17 cellular contexts compared by ENCODE assay signal in genomic region chr3:51796859-51797258, GRCh38. TPM values are rescaled to one million over a fixed set of nuclear protein-coding genes. Genes with fewer than 3 reads are reported as not detected.
DNase-seq lines count a peak whose midpoint lies in the region; ATAC-seq and TF ChIP-seq lines count a peak whose summit lies in the region.
"Had no signal": no experiment of that assay in that cellular context is flagged by ENCODE, and none has a peak within 500 bp of the region (broad histone marks: within the 10 kb centered on the region; RNA-seq: fewer than 3 reads in every experiment).

No MANE protein-coding gene starts in this region.

- H3K9me3 ChIP-seq in BLaER1 (no peaks in the 10 kb centered on the region), T-helper 17 cell (ENCODE audit: control insufficient read depth, low read length, poor library complexity, severe bottlenecking) (no peaks in the 10 kb centered on the region)
- H3K9me3 ChIP-seq: esophagus muscularis mucosa, HAP-1 had no signal

- peak overlapping the region; percentile 58 for H3K4me2 ChIP-seq in BLaER1

- no peak for TF ChIP-seq POLR2A in GM18505 (IDR thresholded peaks at IDR 0.05; ENCODE audit: borderline replicate concordance, extremely low read depth, insufficient read depth, insufficient read length)

- DNase-seq in A172 (ENCODE audit: low spot score) = peak; percentile 12
- DNase-seq in T-helper 17 cell = no peak
- peak; percentile 55 for DNase-seq in epithelial cell of esophagus (ENCODE audit: low read depth)
- no peak for DNase-seq in activated CD4-positive, CD25-positive, alpha-beta regulatory T cell treated with anti-CD3 and anti-CD28 coated beads, Interleukin-2, amount 50 U/mL, for 72 hours
- DNase-seq: NCI-H1092 treated with DMSO at 0.1 percent for 48 hours, NCI-H2081 treated with DMSO at 0.1 percent for 48 hours, NCI-H524, right cardiac atrium, SHP77 had no signal

- TF ChIP-seq CTCF in epithelial cell of esophagus (IDR thresholded peaks at IDR 0.05; ENCODE audit: insufficient read depth, low read depth, low read length, missing control alignments) = no peak

- H3K4me1 ChIP-seq in BLaER1 = peaks cover 38% of the 10 kb centered on the region

- peak overlapping the region; percentile 44 for H3K27ac Mint-ChIP-seq in T-helper 17 cell

- peak overlapping the region; percentile 7 for H3K4me3 Mint-ChIP-seq in T-helper 17 cell
- H3K4me3 Mint-ChIP-seq: central memory CD8-positive, alpha-beta T cell had no signal

- H3K4me1 Mint-ChIP-seq in T-helper 17 cell = peaks cover 18% of the 10 kb centered on the region
- H3K4me1 Mint-ChIP-seq: central memory CD8-positive, alpha-beta T cell had no signal

- peaks cover 2% of the 10 kb centered on the region for H3K36me3 Mint-ChIP-seq in T-helper 17 cell (ENCODE audit: low read depth)

- H3K27me3 Mint-ChIP-seq in T-helper 17 cell = peaks cover 16% of the 10 kb centered on the region

- ATAC-seq in T-helper 17 cell (no peak), HG02763 (IDR thresholded peaks at IDR 0.05; ENCODE audit: unreplicated experiment) (no peak), GM18505 (IDR thresholded peaks at IDR 0.05; ENCODE audit: unreplicated experiment) (no peak)
- ATAC-seq: right cardiac atrium had no signal

- no peaks in the 10 kb centered on the region for H3K27me3 ChIP-seq in BLaER1

- H3K4me3 ChIP-seq in BLaER1 (no peak overlapping the region), epithelial cell of esophagus (ENCODE audit: low read length) (no peak overlapping the region)
- H3K4me3 ChIP-seq: esophagus muscularis mucosa, HAP-1 had no signal

- H3K36me3 ChIP-seq in BLaER1 = no peaks in the 10 kb centered on the region
- H3K36me3 ChIP-seq: esophagus muscularis mucosa, HAP-1 had no signal

- H4K20me1 ChIP-seq in BLaER1 = no peaks in the 10 kb centered on the region

- H3K9ac ChIP-seq in BLaER1 = no peak overlapping the region

- H3K27ac ChIP-seq in BLaER1 = no peak overlapping the region
- H3K27ac ChIP-seq: esophagus muscularis mucosa had no signal

RNA-seq across cellular contexts. Expression of gene IQCF6, which starts 17.8 kb away (rescaled TPM):
- not detected in 2 replicates for total RNA-seq in A172 (2014; rRNA removed; shearing (Covaris generic))
- not detected for total RNA-seq in T-helper 17 cell
- total RNA-seq: esophagus muscularis mucosa, liver, osteocyte, right cardiac atrium had no signal

Comparison
In these comparisons a context has a peak if more than half of its experiments do, and no peak if none do; other contexts are left out.
1. DNase-seq: peak in A172 (single experiment) and epithelial cell of esophagus (single experiment); none in T-helper 17 cell (0 of 3) and activated CD4-positive, CD25-positive, alpha-beta regulatory T cell treated with anti-CD3 and anti-CD28 coated beads, Interleukin-2, amount 50 U/mL, for 72 hours (single experiment).